1 cellular context compared by ENCODE assay signal in the genomic region with DNA sequence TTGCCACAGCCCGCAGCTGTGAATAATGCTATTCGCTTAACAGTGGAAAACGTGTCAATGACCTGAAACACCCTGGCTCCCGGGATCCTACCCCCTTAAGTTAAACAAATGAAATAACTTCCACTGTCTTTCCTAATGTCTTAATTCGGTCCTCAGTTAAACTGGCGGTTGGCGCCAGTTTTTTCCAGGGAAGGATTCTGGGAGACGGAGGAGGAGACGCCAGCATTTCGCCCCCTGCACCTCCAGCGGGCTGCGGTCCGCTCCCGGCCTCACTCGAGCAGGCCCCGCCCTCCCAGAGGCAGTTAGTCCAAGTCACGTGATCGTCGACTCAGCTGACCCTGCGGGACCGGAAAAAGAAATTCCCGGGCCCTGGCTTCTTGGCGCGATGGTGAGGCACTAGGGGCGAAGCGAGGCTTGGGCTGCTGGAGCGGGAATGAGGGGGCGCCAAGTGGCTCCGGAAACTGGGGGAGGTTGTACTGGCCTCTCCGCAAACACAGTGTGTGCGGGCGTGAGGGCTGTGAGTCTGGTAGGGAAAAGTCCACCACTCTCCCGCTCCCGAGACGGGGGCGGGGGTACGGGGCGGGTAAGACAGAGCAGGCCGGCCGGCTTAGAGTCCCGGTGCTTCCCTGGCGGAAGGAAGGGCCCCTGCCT.
TF ChIP-seq lines count a peak whose summit lies in the region.

A gene (plus strand): TSS at position 359 of the 651 bp plus-strand sequence. CDS start 27 bp downstream, at position 386.

TF ChIP-seq in HepG2, 621 proteins besides CTCF, POLR2A, EP300 and RAD21 (continued from another document and continues in another):
- TF ChIP-seq, protein P1, sequence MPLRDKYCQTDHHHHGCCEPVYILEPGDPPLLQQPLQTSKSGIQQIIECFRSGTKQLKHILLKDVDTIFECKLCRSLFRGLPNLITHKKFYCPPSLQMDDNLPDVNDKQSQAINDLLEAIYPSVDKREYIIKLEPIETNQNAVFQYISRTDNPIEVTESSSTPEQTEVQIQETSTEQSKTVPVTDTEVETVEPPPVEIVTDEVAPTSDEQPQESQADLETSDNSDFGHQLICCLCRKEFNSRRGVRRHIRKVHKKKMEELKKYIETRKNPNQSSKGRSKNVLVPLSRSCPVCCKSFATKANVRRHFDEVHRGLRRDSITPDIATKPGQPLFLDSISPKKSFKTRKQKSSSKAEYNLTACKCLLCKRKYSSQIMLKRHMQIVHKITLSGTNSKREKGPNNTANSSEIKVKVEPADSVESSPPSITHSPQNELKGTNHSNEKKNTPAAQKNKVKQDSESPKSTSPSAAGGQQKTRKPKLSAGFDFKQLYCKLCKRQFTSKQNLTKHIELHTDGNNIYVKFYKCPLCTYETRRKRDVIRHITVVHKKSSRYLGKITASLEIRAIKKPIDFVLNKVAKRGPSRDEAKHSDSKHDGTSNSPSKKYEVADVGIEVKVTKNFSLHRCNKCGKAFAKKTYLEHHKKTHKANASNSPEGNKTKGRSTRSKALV (CRISPR knock-in tag; IDR thresholded peaks at IDR 0.05): no peak
- TF ChIP-seq, protein P2, sequence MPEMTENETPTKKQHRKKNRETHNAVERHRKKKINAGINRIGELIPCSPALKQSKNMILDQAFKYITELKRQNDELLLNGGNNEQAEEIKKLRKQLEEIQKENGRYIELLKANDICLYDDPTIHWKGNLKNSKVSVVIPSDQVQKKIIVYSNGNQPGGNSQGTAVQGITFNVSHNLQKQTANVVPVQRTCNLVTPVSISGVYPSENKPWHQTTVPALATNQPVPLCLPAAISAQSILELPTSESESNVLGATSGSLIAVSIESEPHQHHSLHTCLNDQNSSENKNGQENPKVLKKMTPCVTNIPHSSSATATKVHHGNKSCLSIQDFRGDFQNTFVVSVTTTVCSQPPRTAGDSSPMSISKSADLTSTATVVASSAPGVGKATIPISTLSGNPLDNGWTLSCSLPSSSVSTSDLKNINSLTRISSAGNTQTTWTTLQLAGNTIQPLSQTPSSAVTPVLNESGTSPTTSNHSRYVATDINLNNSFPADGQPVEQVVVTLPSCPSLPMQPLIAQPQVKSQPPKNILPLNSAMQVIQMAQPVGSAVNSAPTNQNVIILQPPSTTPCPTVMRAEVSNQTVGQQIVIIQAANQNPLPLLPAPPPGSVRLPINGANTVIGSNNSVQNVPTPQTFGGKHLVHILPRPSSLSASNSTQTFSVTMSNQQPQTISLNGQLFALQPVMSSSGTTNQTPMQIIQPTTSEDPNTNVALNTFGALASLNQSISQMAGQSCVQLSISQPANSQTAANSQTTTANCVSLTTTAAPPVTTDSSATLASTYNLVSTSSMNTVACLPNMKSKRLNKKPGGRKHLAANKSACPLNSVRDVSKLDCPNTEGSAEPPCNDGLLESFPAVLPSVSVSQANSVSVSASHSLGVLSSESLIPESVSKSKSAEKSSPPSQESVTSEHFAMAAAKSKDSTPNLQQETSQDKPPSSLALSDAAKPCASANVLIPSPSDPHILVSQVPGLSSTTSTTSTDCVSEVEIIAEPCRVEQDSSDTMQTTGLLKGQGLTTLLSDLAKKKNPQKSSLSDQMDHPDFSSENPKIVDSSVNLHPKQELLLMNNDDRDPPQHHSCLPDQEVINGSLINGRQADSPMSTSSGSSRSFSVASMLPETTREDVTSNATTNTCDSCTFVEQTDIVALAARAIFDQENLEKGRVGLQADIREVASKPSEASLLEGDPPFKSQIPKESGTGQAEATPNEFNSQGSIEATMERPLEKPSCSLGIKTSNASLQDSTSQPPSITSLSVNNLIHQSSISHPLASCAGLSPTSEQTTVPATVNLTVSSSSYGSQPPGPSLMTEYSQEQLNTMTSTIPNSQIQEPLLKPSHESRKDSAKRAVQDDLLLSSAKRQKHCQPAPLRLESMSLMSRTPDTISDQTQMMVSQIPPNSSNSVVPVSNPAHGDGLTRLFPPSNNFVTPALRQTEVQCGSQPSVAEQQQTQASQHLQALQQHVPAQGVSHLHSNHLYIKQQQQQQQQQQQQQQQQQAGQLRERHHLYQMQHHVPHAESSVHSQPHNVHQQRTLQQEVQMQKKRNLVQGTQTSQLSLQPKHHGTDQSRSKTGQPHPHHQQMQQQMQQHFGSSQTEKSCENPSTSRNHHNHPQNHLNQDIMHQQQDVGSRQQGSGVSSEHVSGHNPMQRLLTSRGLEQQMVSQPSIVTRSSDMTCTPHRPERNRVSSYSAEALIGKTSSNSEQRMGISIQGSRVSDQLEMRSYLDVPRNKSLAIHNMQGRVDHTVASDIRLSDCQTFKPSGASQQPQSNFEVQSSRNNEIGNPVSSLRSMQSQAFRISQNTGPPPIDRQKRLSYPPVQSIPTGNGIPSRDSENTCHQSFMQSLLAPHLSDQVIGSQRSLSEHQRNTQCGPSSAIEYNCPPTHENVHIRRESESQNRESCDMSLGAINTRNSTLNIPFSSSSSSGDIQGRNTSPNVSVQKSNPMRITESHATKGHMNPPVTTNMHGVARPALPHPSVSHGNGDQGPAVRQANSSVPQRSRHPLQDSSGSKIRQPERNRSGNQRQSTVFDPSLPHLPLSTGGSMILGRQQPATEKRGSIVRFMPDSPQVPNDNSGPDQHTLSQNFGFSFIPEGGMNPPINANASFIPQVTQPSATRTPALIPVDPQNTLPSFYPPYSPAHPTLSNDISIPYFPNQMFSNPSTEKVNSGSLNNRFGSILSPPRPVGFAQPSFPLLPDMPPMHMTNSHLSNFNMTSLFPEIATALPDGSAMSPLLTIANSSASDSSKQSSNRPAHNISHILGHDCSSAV (CRISPR knock-in tag; IDR thresholded peaks at IDR 0.05; ENCODE audit: borderline replicate concordance): no peak
- no peak for TF ChIP-seq TMF1 (CRISPR knock-in tag; IDR thresholded peaks at IDR 0.05; ENCODE audit: low read depth)
- TF ChIP-seq, protein P3, sequence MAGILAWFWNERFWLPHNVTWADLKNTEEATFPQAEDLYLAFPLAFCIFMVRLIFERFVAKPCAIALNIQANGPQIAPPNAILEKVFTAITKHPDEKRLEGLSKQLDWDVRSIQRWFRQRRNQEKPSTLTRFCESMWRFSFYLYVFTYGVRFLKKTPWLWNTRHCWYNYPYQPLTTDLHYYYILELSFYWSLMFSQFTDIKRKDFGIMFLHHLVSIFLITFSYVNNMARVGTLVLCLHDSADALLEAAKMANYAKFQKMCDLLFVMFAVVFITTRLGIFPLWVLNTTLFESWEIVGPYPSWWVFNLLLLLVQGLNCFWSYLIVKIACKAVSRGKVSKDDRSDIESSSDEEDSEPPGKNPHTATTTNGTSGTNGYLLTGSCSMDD (CRISPR knock-in tag; IDR thresholded peaks at IDR 0.05): no peak
- TF ChIP-seq, protein P4, sequence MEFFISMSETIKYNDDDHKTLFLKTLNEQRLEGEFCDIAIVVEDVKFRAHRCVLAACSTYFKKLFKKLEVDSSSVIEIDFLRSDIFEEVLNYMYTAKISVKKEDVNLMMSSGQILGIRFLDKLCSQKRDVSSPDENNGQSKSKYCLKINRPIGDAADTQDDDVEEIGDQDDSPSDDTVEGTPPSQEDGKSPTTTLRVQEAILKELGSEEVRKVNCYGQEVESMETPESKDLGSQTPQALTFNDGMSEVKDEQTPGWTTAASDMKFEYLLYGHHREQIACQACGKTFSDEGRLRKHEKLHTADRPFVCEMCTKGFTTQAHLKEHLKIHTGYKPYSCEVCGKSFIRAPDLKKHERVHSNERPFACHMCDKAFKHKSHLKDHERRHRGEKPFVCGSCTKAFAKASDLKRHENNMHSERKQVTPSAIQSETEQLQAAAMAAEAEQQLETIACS (CRISPR knock-in tag; IDR thresholded peaks at IDR 0.05): no peak
- TF ChIP-seq, protein P5, sequence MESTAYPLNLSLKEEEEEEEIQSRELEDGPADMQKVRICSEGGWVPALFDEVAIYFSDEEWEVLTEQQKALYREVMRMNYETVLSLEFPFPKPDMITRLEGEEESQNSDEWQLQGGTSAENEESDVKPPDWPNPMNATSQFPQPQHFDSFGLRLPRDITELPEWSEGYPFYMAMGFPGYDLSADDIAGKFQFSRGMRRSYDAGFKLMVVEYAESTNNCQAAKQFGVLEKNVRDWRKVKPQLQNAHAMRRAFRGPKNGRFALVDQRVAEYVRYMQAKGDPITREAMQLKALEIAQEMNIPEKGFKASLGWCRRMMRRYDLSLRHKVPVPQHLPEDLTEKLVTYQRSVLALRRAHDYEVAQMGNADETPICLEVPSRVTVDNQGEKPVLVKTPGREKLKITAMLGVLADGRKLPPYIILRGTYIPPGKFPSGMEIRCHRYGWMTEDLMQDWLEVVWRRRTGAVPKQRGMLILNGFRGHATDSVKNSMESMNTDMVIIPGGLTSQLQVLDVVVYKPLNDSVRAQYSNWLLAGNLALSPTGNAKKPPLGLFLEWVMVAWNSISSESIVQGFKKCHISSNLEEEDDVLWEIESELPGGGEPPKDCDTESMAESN (CRISPR knock-in tag; conservative IDR thresholded peaks at IDR 0.05): peak; percentile 76
- no peak for TF ChIP-seq ZNF562 (CRISPR knock-in tag; IDR thresholded peaks at IDR 0.05; ENCODE audit: borderline replicate concordance)
- TF ChIP-seq, protein P6, sequence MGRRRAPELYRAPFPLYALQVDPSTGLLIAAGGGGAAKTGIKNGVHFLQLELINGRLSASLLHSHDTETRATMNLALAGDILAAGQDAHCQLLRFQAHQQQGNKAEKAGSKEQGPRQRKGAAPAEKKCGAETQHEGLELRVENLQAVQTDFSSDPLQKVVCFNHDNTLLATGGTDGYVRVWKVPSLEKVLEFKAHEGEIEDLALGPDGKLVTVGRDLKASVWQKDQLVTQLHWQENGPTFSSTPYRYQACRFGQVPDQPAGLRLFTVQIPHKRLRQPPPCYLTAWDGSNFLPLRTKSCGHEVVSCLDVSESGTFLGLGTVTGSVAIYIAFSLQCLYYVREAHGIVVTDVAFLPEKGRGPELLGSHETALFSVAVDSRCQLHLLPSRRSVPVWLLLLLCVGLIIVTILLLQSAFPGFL (CRISPR knock-in tag; IDR thresholded peaks at IDR 0.05): no peak
- TF ChIP-seq, protein P7, sequence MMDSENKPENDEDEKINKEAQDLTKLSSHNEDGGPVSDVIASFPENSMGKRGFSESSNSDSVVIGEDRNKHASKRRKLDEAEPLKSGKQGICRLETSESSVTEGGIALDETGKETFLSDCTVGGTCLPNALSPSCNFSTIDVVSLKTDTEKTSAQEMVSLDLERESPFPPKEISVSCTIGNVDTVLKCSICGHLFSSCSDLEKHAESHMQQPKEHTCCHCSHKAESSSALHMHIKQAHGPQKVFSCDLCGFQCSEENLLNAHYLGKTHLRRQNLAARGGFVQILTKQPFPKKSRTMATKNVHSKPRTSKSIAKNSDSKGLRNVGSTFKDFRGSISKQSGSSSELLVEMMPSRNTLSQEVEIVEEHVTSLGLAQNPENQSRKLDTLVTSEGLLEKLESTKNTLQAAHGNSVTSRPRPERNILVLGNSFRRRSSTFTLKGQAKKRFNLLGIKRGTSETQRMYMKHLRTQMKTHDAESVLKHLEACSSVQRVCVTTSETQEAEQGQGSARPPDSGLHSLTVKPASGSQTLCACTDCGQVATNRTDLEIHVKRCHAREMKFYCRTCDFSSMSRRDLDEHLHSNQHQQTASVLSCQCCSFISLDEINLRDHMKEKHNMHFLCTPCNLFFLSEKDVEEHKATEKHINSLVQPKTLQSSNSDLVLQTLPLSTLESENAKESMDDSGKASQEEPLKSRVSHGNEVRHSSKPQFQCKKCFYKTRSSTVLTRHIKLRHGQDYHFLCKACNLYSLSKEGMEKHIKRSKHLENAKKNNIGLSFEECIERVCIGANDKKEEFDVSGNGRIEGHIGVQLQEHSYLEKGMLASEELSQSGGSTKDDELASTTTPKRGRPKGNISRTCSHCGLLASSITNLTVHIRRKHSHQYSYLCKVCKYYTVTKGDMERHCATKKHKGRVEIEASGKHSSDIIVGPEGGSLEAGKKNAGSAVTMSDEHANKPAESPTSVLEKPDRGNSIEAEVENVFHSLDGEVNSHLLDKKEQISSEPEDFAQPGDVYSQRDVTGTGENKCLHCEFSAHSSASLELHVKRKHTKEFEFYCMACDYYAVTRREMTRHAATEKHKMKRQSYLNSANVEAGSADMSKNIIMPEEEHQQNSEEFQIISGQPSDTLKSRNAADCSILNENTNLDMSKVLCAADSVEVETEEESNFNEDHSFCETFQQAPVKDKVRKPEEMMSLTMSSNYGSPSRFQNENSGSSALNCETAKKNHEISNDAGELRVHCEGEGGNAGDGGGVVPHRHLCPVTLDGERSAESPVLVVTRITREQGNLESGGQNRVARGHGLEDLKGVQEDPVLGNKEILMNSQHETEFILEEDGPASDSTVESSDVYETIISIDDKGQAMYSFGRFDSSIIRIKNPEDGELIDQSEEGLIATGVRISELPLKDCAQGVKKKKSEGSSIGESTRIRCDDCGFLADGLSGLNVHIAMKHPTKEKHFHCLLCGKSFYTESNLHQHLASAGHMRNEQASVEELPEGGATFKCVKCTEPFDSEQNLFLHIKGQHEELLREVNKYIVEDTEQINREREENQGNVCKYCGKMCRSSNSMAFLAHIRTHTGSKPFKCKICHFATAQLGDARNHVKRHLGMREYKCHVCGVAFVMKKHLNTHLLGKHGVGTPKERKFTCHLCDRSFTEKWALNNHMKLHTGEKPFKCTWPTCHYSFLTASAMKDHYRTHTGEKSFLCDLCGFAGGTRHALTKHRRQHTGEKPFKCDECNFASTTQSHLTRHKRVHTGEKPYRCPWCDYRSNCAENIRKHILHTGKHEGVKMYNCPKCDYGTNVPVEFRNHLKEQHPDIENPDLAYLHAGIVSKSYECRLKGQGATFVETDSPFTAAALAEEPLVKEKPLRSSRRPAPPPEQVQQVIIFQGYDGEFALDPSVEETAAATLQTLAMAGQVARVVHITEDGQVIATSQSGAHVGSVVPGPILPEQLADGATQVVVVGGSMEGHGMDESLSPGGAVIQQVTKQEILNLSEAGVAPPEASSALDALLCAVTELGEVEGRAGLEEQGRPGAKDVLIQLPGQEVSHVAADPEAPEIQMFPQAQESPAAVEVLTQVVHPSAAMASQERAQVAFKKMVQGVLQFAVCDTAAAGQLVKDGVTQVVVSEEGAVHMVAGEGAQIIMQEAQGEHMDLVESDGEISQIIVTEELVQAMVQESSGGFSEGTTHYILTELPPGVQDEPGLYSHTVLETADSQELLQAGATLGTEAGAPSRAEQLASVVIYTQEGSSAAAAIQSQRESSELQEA (CRISPR knock-in tag; IDR thresholded peaks at IDR 0.05; ENCODE audit: not compliant biosample characterization): no peak
- peak; percentile 62; the same call in 1 of the 2 replicates for TF ChIP-seq RFXANK (CRISPR knock-in tag; IDR thresholded peaks at IDR 0.05)
- peak; percentile 84; the same call in 1 of the 2 replicates for TF ChIP-seq ZMAT3 (CRISPR knock-in tag; conservative IDR thresholded peaks at IDR 0.05)
- TF ChIP-seq KAT8 (CRISPR knock-in tag; IDR thresholded peaks at IDR 0.05): peak; percentile 100
- peak; percentile 74; the same call in 1 of the 2 replicates for TF ChIP-seq MYC (CRISPR knock-in tag; IDR thresholded peaks at IDR 0.05; ENCODE audit: borderline replicate concordance)
- TF ChIP-seq, protein P8, sequence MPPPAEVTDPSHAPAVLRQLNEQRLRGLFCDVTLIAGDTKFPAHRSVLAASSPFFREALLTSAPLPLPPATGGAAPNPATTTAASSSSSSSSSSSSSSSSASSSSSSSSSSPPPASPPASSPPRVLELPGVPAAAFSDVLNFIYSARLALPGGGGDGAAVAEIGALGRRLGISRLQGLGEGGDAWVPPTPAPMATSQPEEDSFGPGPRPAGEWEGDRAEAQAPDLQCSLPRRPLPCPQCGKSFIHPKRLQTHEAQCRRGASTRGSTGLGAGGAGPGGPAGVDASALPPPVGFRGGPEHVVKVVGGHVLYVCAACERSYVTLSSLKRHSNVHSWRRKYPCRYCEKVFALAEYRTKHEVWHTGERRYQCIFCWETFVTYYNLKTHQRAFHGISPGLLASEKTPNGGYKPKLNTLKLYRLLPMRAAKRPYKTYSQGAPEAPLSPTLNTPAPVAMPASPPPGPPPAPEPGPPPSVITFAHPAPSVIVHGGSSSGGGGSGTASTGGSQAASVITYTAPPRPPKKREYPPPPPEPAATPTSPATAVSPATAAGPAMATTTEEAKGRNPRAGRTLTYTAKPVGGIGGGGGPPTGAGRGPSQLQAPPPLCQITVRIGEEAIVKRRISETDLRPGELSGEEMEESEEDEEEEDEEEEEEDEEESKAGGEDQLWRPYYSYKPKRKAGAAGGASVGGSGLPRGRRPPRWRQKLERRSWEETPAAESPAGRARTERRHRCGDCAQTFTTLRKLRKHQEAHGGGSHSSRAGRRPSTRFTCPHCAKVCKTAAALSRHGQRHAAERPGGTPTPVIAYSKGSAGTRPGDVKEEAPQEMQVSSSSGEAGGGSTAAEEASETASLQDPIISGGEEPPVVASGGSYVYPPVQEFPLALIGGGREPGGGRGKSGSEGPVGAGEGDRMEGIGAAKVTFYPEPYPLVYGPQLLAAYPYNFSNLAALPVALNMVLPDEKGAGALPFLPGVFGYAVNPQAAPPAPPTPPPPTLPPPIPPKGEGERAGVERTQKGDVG (CRISPR knock-in tag; IDR thresholded peaks at IDR 0.05; ENCODE audit: borderline replicate concordance): 0 out of 2 replicates have a peak, but pooled peaks have one; percentile 20
